10 cellular contexts compared by ENCODE assay signal in genomic region chr13:71864981-71865857, GRCh38. TPM values are rescaled to one million over a fixed set of nuclear protein-coding genes. Genes with fewer than 3 reads are reported as not detected.
DNase-seq lines count a peak whose midpoint lies in the region; ATAC-seq, FAIRE-seq and TF ChIP-seq lines count a peak whose summit lies in the region.
"Had no signal": no experiment of that assay in that cellular context is flagged by ENCODE, and none has a peak within 500 bp of the region (broad histone marks: within the 10 kb centered on the region; RNA-seq: fewer than 3 reads in every experiment).

No MANE protein-coding gene starts in this region.

- peaks cover 19% of the 10 kb centered on the region for H3K4me1 Mint-ChIP-seq in activated CD4-positive, alpha-beta T cell treated with anti-CD3 and anti-CD28 coated beads for 36 hours

- peak overlapping the region; percentile 81 for H3K4me3 Mint-ChIP-seq in activated CD4-positive, alpha-beta T cell treated with anti-CD3 and anti-CD28 coated beads for 36 hours

- H3K4me3 ChIP-seq in SK-N-SH (ENCODE audit: low read depth in 2 of 2, low read length in 1 of 2) (peak overlapping the region; percentile 85 to 94), endothelial cell of umbilical vein (replicated peaks in 1 of 3; ENCODE audit: insufficient read depth in 1 of 3, low read depth in 1 of 3, low read length in 3 of 3) (peak overlapping the region; percentile 44 to 98 (median 72)), mucosa of stomach (ENCODE audit: low read length) (peak overlapping the region; percentile 12)

- H4K20me1 ChIP-seq in SK-N-SH (ENCODE audit: insufficient read depth) (no peaks in the 10 kb centered on the region), endothelial cell of umbilical vein (replicated peaks; ENCODE audit: control insufficient read depth, extremely low read depth, insufficient read depth, low read length) (no peaks in the 10 kb centered on the region)

- no peaks in the 10 kb centered on the region for H3K79me2 ChIP-seq in SK-N-SH (ENCODE audit: insufficient read depth)
- H3K79me2 ChIP-seq in endothelial cell of umbilical vein (ENCODE audit: control insufficient read depth, insufficient read depth, low read length), result no peaks in the 10 kb centered on the region

- H3K9me3 ChIP-seq in SK-N-SH (no peaks in the 10 kb centered on the region), endothelial cell of umbilical vein (replicated peaks; ENCODE audit: control insufficient read depth, insufficient read depth, low read length) (no peaks in the 10 kb centered on the region), mucosa of stomach (ENCODE audit: control insufficient read depth, low read length) (no peaks in the 10 kb centered on the region)

- peak; percentile 46 for FAIRE-seq in endothelial cell of umbilical vein (lab: Jason Lieb, UNC)
- FAIRE-seq: G401.6, TTC549 had no signal

- POLR2A ChIA-PET in activated CD4-positive, alpha-beta T cell treated with anti-CD3 and anti-CD28 coated beads for 36 hours (lab: Charles Lee), result no interaction called here
- POLR2A ChIA-PET in SK-N-SH (lab: Yijun Ruan, JAX), result interaction anchor here (1.0 kb wide), 1 partner anchor 244 kb away, joined by 5 read pairs; no protein-coding TSS in a partner anchor
- POLR2A ChIA-PET in endothelial cell of umbilical vein (lab: Charles Lee), result no interaction called here

- WGBS in SK-N-SH (ENCODE audit: low lambda C conversion rate), result 2% methylated on average over 36 of the region's 86 CpGs

- no peaks in the 10 kb centered on the region for H3K9me3 Mint-ChIP-seq in activated CD4-positive, alpha-beta T cell treated with anti-CD3 and anti-CD28 coated beads for 36 hours (ENCODE audit: low read depth)

- H3F3A ChIP-seq in SK-N-SH (replicated peaks; ENCODE audit: insufficient read depth), result peaks cover 22% of the 10 kb centered on the region

- no peaks in the 10 kb centered on the region for H3K9me1 ChIP-seq in endothelial cell of umbilical vein (replicated peaks; ENCODE audit: control insufficient read depth, extremely low read depth, insufficient read depth, low read length)

- H3K27me3 Mint-ChIP-seq in activated CD4-positive, alpha-beta T cell treated with anti-CD3 and anti-CD28 coated beads for 36 hours, result peaks cover 45% of the 10 kb centered on the region

- H2AFZ ChIP-seq in SK-N-SH (ENCODE audit: low read depth) (peak overlapping the region; percentile 86), endothelial cell of umbilical vein (ENCODE audit: low read depth, low read length) (peak overlapping the region; percentile 72)

- TF ChIP-seq EP300 in SK-N-SH (IDR thresholded peaks at IDR 0.05; ENCODE audit: borderline replicate concordance in 1 of 2, low read depth in 1 of 2, low read length in 1 of 2), result no peak

- H3K9me2 ChIP-seq in SK-N-SH, result no peaks in the 10 kb centered on the region

- TF ChIP-seq CTCF in SK-N-SH (IDR thresholded peaks at IDR 0.05), result no peak
- no peak for TF ChIP-seq CTCF in endothelial cell of umbilical vein (IDR thresholded peaks at IDR 0.05; ENCODE audit: extremely low read depth in 1 of 2, insufficient read depth in 1 of 2, low read depth in 1 of 2, low read length in 2 of 2)

- H3K4me2 ChIP-seq in SK-N-SH, result peak overlapping the region; percentile 95
- peak overlapping the region; percentile 70 for H3K4me2 ChIP-seq in endothelial cell of umbilical vein (ENCODE audit: insufficient read depth, low read length)

- peak overlapping the region; percentile 80 for H3K27ac Mint-ChIP-seq in activated CD4-positive, alpha-beta T cell treated with anti-CD3 and anti-CD28 coated beads for 36 hours

- H3K27me3 ChIP-seq in SK-N-SH (ENCODE audit: insufficient read depth), result 0 out of 2 replicates have a peak, but pooled peaks cover 8% of the 10 kb centered on the region
- peaks cover 0 to 4% of the 10 kb centered on the region in 2 experiments for H3K27me3 ChIP-seq in endothelial cell of umbilical vein (ENCODE audit: control insufficient read depth in 2 of 2, insufficient read depth in 2 of 2, low read length in 2 of 2)
- peaks cover 50% of the 10 kb centered on the region for H3K27me3 ChIP-seq in mucosa of stomach (ENCODE audit: control insufficient read depth, insufficient read depth, low read length)

- peaks cover 3% of the 10 kb centered on the region for H3K36me3 Mint-ChIP-seq in activated CD4-positive, alpha-beta T cell treated with anti-CD3 and anti-CD28 coated beads for 36 hours (ENCODE audit: low read depth)

- H3K36me3 ChIP-seq in SK-N-SH (replicated peaks in 1 of 2; ENCODE audit: control insufficient read depth in 1 of 2, insufficient read depth in 2 of 2, low read length in 1 of 2), result no peaks in the 10 kb centered on the region
- no peaks in the 10 kb centered on the region for H3K36me3 ChIP-seq in endothelial cell of umbilical vein (ENCODE audit: control insufficient read depth in 2 of 2, extremely low read depth in 1 of 2, insufficient read depth in 2 of 2, low read length in 2 of 2)
- no peaks in the 10 kb centered on the region for H3K36me3 ChIP-seq in mucosa of stomach (ENCODE audit: control insufficient read depth, insufficient read depth, low read length)

- H3K27ac ChIP-seq in SK-N-SH (ENCODE audit: low read depth in 2 of 2, low read length in 1 of 2) (peak overlapping the region in 1 of 2 experiments; percentile 95; a peak in 2 of 4 replicates), endothelial cell of umbilical vein (ENCODE audit: insufficient read depth, low read depth, low read length) (no peak overlapping the region)

- no peak for TF ChIP-seq POLR2A in endothelial cell of umbilical vein (IDR thresholded peaks at IDR 0.05; ENCODE audit: low read depth, low read length)

- TF ChIP-seq RAD21 in SK-N-SH (IDR thresholded peaks at IDR 0.05; ENCODE audit: low read length), result peak; percentile 4; the same call in 1 of the 2 replicates

- intact Hi-C loops in activated CD4-positive, alpha-beta T cell treated with anti-CD3 and anti-CD28 coated beads for 36 hours (cut with DNase I, micrococcal nuclease), result loop anchor here in 1 of 2 experiments (10.0 kb wide), 1 partner anchor 700 kb away; no protein-coding TSS in a partner anchor
- intact Hi-C loops in endothelial cell of umbilical vein (cut with micrococcal nuclease), result loop anchor here (5.0 to 10.0 kb wide), 7 partner anchors 88 to 1240 kb away; no protein-coding TSS in a partner anchor

- DNase-seq in activated CD4-positive, alpha-beta T cell treated with anti-CD3 and anti-CD28 coated beads for 36 hours, result peak; percentile 56
- no peak for DNase-seq in activated CD4-positive, alpha-beta T cell treated with anti-CD3 and anti-CD28 coated beads, Interleukin-2, amount 50 U/mL, for 4 hours
- DNase-seq in SK-N-SH (peak; percentile 73), endothelial cell of umbilical vein (ENCODE audit: low read depth, low spot score) (peak; percentile 37), NCI-H2029 (lab: John Stamatoyannopoulos, UW) (no peak), NCI-H2196 (lab: John Stamatoyannopoulos, UW; ENCODE audit: unreplicated experiment) (no peak)
- DNase-seq in activated effector memory CD4-positive, alpha-beta T cell treated with anti-CD3 and anti-CD28 coated beads, Interleukin-2, amount 50 U/mL, for 16 hours, result no peak

- BruUV-seq in endothelial cell of umbilical vein (replicated peaks; lab: Mats Ljungman, UMichigan), result TSS peak; percentile 52

- peaks cover 0 to 6% of the 10 kb centered on the region in 2 experiments; a peak in 2 of 4 replicates for H3K4me1 ChIP-seq in SK-N-SH (ENCODE audit: control insufficient read depth in 1 of 2, insufficient read depth in 2 of 2, low read depth in 1 of 2, low read length in 1 of 2)
- peaks cover 11% of the 10 kb centered on the region for H3K4me1 ChIP-seq in endothelial cell of umbilical vein (ENCODE audit: control insufficient read depth, extremely low read depth, insufficient read depth, low read length)
- H3K4me1 ChIP-seq in mucosa of stomach (ENCODE audit: control insufficient read depth, insufficient read depth, low read length), result peaks cover 7% of the 10 kb centered on the region

- H3K9ac ChIP-seq in SK-N-SH (no peak overlapping the region; the same call in 1 of the 2 replicates), endothelial cell of umbilical vein (replicated peaks; ENCODE audit: extremely low read depth, insufficient read depth, low read length) (peak overlapping the region; percentile 72), mucosa of stomach (ENCODE audit: low read length) (peak overlapping the region; percentile 51)

- dilution Hi-C loops in endothelial cell of umbilical vein (cut with MboI; ENCODE audit: extremely low pct_ligation_motif_present, low sequenced_read_pairs), result no loop called here

- peak; percentile 42 for ATAC-seq in activated CD4-positive, alpha-beta T cell treated with anti-CD3 and anti-CD28 coated beads for 36 hours

- CTCF ChIA-PET in activated CD4-positive, alpha-beta T cell treated with anti-CD3 and anti-CD28 coated beads for 36 hours (lab: Charles Lee), result no interaction called here
- CTCF ChIA-PET in SK-N-SH (lab: Yijun Ruan, JAX), result interaction anchor here (0.7 to 5.4 kb wide), 3 partner anchors 14 to 715 kb away, joined by 3 to 29 read pairs (median 3); no protein-coding TSS in a partner anchor
- CTCF ChIA-PET in endothelial cell of umbilical vein (lab: Charles Lee), result interaction anchor here (1.1 to 4.9 kb wide), 3 partner anchors 11 to 14 kb away, joined by 4 to 25 read pairs (median 4); no protein-coding TSS in a partner anchor

TF ChIP-seq in SK-N-SH, 30 proteins besides CTCF, POLR2A, EP300 and RAD21 (continues in another document):
- no peak for TF ChIP-seq GABPA (IDR thresholded peaks at IDR 0.05; ENCODE audit: low read depth)
- TF ChIP-seq FOXJ3 (CRISPR knock-in tag; IDR thresholded peaks at IDR 0.05), result no peak
- 0 out of 2 replicates have a peak, but pooled peaks have one; percentile 0 for TF ChIP-seq SMC3 (IDR thresholded peaks at IDR 0.05; ENCODE audit: low read depth, low read length)

TF ChIP-seq in endothelial cell of umbilical vein, 7 proteins besides CTCF, POLR2A, EP300 and RAD21 (continues in another document):
- TF ChIP-seq JUN (IDR thresholded peaks at IDR 0.05; ENCODE audit: borderline replicate concordance, insufficient read depth, insufficient read length, low read depth) (no peak), GATA2 (IDR thresholded peaks at IDR 0.05; ENCODE audit: insufficient read depth, insufficient read length, low read depth, low read length) (no peak)

RNA-seq across cellular contexts. Expression of gene DACH1, which starts 1.8 kb away (rescaled TPM):
- total RNA-seq in activated CD4-positive, alpha-beta T cell treated with anti-CD3 and anti-CD28 coated beads for 36 hours, result under 1 TPM; 0.09 to 0.21 TPM
- 0.15 and 0.21 TPM in 2 replicates for polyA plus RNA-seq in SK-N-SH (2012; rRNA removed)
- 0.28 and 0.37 TPM in 2 replicates for polyA plus RNA-seq in SK-N-SH (2012; cell fraction: cytosol; rRNA removed)
- 0.25 and 0.26 TPM in 2 replicates for polyA plus RNA-seq in SK-N-SH (2012; cell fraction: nucleus; rRNA removed)
- 24.0 and 28.3 TPM in 2 replicates for total RNA-seq in endothelial cell of umbilical vein
- 8.3 and 8.6 TPM in 2 replicates for polyA plus RNA-seq in endothelial cell of umbilical vein
- polyA plus RNA-seq in endothelial cell of umbilical vein (2011; cell fraction: cytosol; rRNA removed), result 5.9 and 6.4 TPM in 2 replicates
- 11.7 and 13.7 TPM in 2 replicates for polyA plus RNA-seq in endothelial cell of umbilical vein (2011; cell fraction: nucleus; rRNA removed)
- polyA plus RNA-seq in endothelial cell of umbilical vein (2012), result 3.0 and 3.5 TPM in 2 replicates
- polyA minus RNA-seq in endothelial cell of umbilical vein, result 27.3 and 27.8 TPM in 2 replicates
- polyA minus RNA-seq in endothelial cell of umbilical vein (2011; cell fraction: cytosol; rRNA and poly(A)+ RNA removed), result not detected
- 48.8 and 64.5 TPM in 2 replicates for polyA minus RNA-seq in endothelial cell of umbilical vein (2011; cell fraction: nucleus; rRNA and poly(A)+ RNA removed)

Comparison
In these comparisons a context has a peak if more than half of its experiments do, and no peak if none do; other contexts are left out.
1. DNase-seq: peak in activated CD4-positive, alpha-beta T cell treated with anti-CD3 and anti-CD28 coated beads for 36 hours (single experiment), SK-N-SH (single experiment) and endothelial cell of umbilical vein (single experiment); none in activated CD4-positive, alpha-beta T cell treated with anti-CD3 and anti-CD28 coated beads, Interleukin-2, amount 50 U/mL, for 4 hours (0 of 2), NCI-H2029 (single experiment), activated effector memory CD4-positive, alpha-beta T cell treated with anti-CD3 and anti-CD28 coated beads, Interleukin-2, amount 50 U/mL, for 16 hours (single experiment) and NCI-H2196 (single experiment).
2. H3K4me3 ChIP-seq: peak in every context shown above with its lines; median percentile 90 in SK-N-SH; 72 in endothelial cell of umbilical vein; 12 in mucosa of stomach.
3. RNA of gene DACH1, which starts 1.8 kb away (total RNA-seq): 24.0 to 28.3 TPM in endothelial cell of umbilical vein; 0.09 to 0.21 TPM in activated CD4-positive, alpha-beta T cell treated with anti-CD3 and anti-CD28 coated beads for 36 hours; every median in the first group is over 10 times any median in the second.